Comparison of ENCODE assay signal across 8 cellular contexts in the genomic region with DNA sequence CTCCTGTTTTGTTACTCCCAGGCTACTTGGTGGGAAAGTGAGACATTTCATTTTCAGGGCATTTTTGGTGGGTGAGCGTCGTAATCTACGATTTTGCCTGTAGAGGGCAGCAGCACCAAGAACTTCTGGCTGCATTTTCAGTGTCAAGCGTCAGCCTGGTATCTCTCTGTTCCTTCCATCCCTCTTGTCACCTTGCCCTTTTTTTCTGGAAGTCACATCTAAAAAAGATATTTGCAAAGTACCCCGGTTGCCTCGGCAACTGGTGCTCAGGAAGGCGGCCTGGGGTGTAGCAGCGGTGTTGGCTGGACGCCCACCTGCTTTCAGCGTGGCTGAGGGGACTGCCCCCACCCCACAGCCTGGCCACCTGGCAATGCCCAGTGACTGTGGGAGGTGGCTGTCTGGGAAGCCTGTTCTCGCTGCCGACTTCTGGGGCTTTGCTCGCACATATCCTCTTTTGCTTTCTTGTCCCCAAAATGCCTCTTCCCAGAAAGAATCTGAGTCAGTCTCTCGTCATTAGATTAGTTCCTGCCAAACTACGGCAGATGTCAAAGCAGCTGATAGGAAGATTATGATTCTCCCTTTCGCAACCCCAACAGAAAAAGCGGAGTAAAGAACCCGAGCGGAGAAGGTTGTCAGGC.
DNase-seq lines count a peak whose midpoint lies in the region; ATAC-seq and TF ChIP-seq lines count a peak whose summit lies in the region.

No MANE protein-coding gene starts in this region.

- ATAC-seq in HG03196 (IDR thresholded peaks at IDR 0.05; ENCODE audit: unreplicated experiment) = no peak

- DNase-seq in ELR (ENCODE audit: low read depth) = peak; percentile 64
- peak; percentile 9 for DNase-seq in GOT3 (lab: John Stamatoyannopoulos, UW)
- DNase-seq in SK-N-DZ (ENCODE audit: low spot score) = peak; percentile 33
- DNase-seq in right atrium auricular region (ENCODE audit: low spot score) = peak; percentile 74
- DNase-seq in retinal pigment epithelial cell (ENCODE audit: low read depth) = no peak

- H3K4me3 ChIP-seq in Loucy (ENCODE audit: low read length, poor library complexity, severe bottlenecking) (no peak overlapping the region), right atrium auricular region (peak overlapping the region; percentile 1 to 35), retinal pigment epithelial cell (ENCODE audit: low read length) (no peak overlapping the region)

- peaks cover 4% of the 10 kb centered on the region for H3K4me1 ChIP-seq in Loucy (ENCODE audit: insufficient read depth, low read length, poor library complexity, severe bottlenecking)
- H3K4me1 ChIP-seq in right atrium auricular region = peaks cover 0 to 17% of the 10 kb centered on the region in 2 donors

- H3K9me2 ChIP-seq in Loucy (replicated peaks; ENCODE audit: low read depth, low read length) = no peaks in the 10 kb centered on the region

- no peaks in the 10 kb centered on the region for H3K36me3 ChIP-seq in Loucy (ENCODE audit: insufficient read depth, low read length)
- H3K36me3 ChIP-seq in right atrium auricular region = no peaks in the 10 kb centered on the region

- no peak overlapping the region for H3K9ac ChIP-seq in Loucy (ENCODE audit: low read depth, low read length, poor library complexity, severe bottlenecking)

- H2AFZ ChIP-seq in Loucy (ENCODE audit: low read length) = peak overlapping the region; percentile 37; the same call in 1 of the 2 replicates

- no peaks in the 10 kb centered on the region for H3K9me3 ChIP-seq in Loucy (ENCODE audit: insufficient read depth, low read depth, low read length)
- H3K9me3 ChIP-seq in right atrium auricular region = no peaks in the 10 kb centered on the region

- H3K27me3 ChIP-seq in Loucy (ENCODE audit: insufficient read depth, low read length, poor library complexity, severe bottlenecking) (no peaks in the 10 kb centered on the region), right atrium auricular region (no peaks in the 10 kb centered on the region)

- H3K27ac ChIP-seq in angular gyrus (ENCODE audit: low read depth, low read length) (peak overlapping the region; percentile 89), right atrium auricular region (peak overlapping the region; percentile 43 to 75)

- H3K4me2 ChIP-seq in Loucy (ENCODE audit: low read depth, low read length, poor library complexity, severe bottlenecking) = no peak overlapping the region

- H4K20me1 ChIP-seq in Loucy (ENCODE audit: insufficient read depth, low read length, poor library complexity, severe bottlenecking) = no peaks in the 10 kb centered on the region

- H3K79me2 ChIP-seq in Loucy (ENCODE audit: insufficient read depth, low read length) = no peaks in the 10 kb centered on the region

- no peaks in the 10 kb centered on the region for H3F3A ChIP-seq in Loucy (ENCODE audit: low read depth)

- TF ChIP-seq CTCF in Loucy (conservative IDR thresholded peaks at IDR 0.05; ENCODE audit: low read length) = peak; percentile 86
- peak; percentile 36 to 76 for TF ChIP-seq CTCF in right atrium auricular region (IDR thresholded peaks at IDR 0.05)
- TF ChIP-seq CTCF in retinal pigment epithelial cell (conservative IDR thresholded peaks at IDR 0.05; ENCODE audit: low read depth, low read length) = peak; percentile 82

Comparison
In these comparisons a context has a peak if more than half of its experiments do, and no peak if none do; other contexts are left out.
1. H3K4me3 ChIP-seq: peak in right atrium auricular region (2 of 2); none in Loucy (single experiment) and retinal pigment epithelial cell (single experiment).
2. Peak in every context shown above with its lines, with median percentiles within 50 percentile points of each other: CTCF ChIP-seq.